13 cellular contexts compared by ENCODE assay signal in genomic region chr12:52233462-52234141, GRCh38. TPM values are rescaled to one million over a fixed set of nuclear protein-coding genes. Genes with fewer than 3 reads are reported as not detected.
DNase-seq lines count a peak whose midpoint lies in the region; ATAC-seq and TF ChIP-seq lines count a peak whose summit lies in the region.
"Had no signal": no experiment of that assay in that cellular context is flagged by ENCODE, and none has a peak within 500 bp of the region (broad histone marks: within the 10 kb centered on the region; RNA-seq: fewer than 3 reads in every experiment).

No MANE protein-coding gene starts in this region.

- TF ChIP-seq CTCF in GM20000 (IDR thresholded peaks at IDR 0.05; ENCODE audit: extremely low read depth, missing control alignments) (no peak), body of pancreas (IDR thresholded peaks at IDR 0.05) (no peak), sigmoid colon (IDR thresholded peaks at IDR 0.05) (no peak)

- H3K4me3 Mint-ChIP-seq in activated naive CD4-positive, alpha-beta T cell treated with anti-CD3 and anti-CD28 coated beads for 36 hours: no peak overlapping the region

- H3K27me3 ChIP-seq in body of pancreas (no peaks in the 10 kb centered on the region), iPS-20b (ENCODE audit: insufficient read depth, low read length) (peaks cover 71% of the 10 kb centered on the region), sigmoid colon (peaks cover 10 to 33% (median 23%) of the 10 kb centered on the region in 3 donors)

- no peaks in the 10 kb centered on the region for H3K4me1 Mint-ChIP-seq in activated naive CD4-positive, alpha-beta T cell treated with anti-CD3 and anti-CD28 coated beads for 36 hours (ENCODE audit: low read depth)

- H3K27ac ChIP-seq in body of pancreas (peak overlapping the region; percentile 67 to 80 (median 71)), iPS-20b (ENCODE audit: low read length) (no peak overlapping the region), sigmoid colon (peak overlapping the region in 1 of 4 donors; percentile 42)
- H3K27ac ChIP-seq: tibial nerve had no signal

- H3K9me3 ChIP-seq in body of pancreas (no peaks in the 10 kb centered on the region), iPS-20b (ENCODE audit: insufficient read depth, low read depth, low read length) (no peaks in the 10 kb centered on the region), sigmoid colon (no peaks in the 10 kb centered on the region)
- H3K9me3 ChIP-seq: tibial nerve had no signal

- peaks cover 37% of the 10 kb centered on the region for H3K27me3 Mint-ChIP-seq in activated naive CD4-positive, alpha-beta T cell treated with anti-CD3 and anti-CD28 coated beads for 36 hours (ENCODE audit: low read depth)

- H3K36me3 Mint-ChIP-seq in activated naive CD4-positive, alpha-beta T cell treated with anti-CD3 and anti-CD28 coated beads for 36 hours (ENCODE audit: low read depth): no peaks in the 10 kb centered on the region

- H3K4me3 ChIP-seq in body of pancreas: no peak overlapping the region
- peak overlapping the region; percentile 71 for H3K4me3 ChIP-seq in iPS-20b (ENCODE audit: low read length)
- no peak overlapping the region for H3K4me3 ChIP-seq in sigmoid colon

- DNase-seq in GM20000 (ENCODE audit: low spot score) (peak; percentile 20), body of pancreas (peak in 1 of 4 donors; percentile 50), sigmoid colon (peak; percentile 63), SKM-1 (lab: John Stamatoyannopoulos, UW; ENCODE audit: unreplicated experiment) (no peak)
- no peak for DNase-seq in activated naive CD4-positive, alpha-beta T cell treated with anti-CD3 and anti-CD28 coated beads for 36 hours
- DNase-seq: NCI-H82 had no signal

- intact Hi-C loops in body of pancreas (cut with DNase I): no loop called here
- intact Hi-C loops in sigmoid colon (cut with DNase I): no loop called here
- intact Hi-C loops in activated naive CD4-positive, alpha-beta T cell treated with anti-CD3 and anti-CD28 coated beads for 36 hours (cut with micrococcal nuclease): no loop called here

- WGBS in body of pancreas, 2 donors: 51 to 69% methylated on average over 23 to 39 of the region's 39 CpGs
- 38 to 68% methylated on average over 39 of the region's 39 CpGs for WGBS in sigmoid colon, 2 donors

- CTCF ChIA-PET in activated naive CD4-positive, alpha-beta T cell treated with anti-CD3 and anti-CD28 coated beads for 36 hours (lab: Charles Lee): no interaction called here

- H3K27ac Mint-ChIP-seq in activated naive CD4-positive, alpha-beta T cell treated with anti-CD3 and anti-CD28 coated beads for 36 hours: no peak overlapping the region

- peak in 1 of 3 donors; percentile 7 for TF ChIP-seq POLR2A in body of pancreas (IDR thresholded peaks at IDR 0.05)
- TF ChIP-seq POLR2A in sigmoid colon (IDR thresholded peaks at IDR 0.05): no peak

- H3K4me1 ChIP-seq in body of pancreas: peaks cover 76% of the 10 kb centered on the region
- H3K4me1 ChIP-seq in iPS-20b (ENCODE audit: insufficient read depth, low read length): peaks cover 16% of the 10 kb centered on the region; the same call in 1 of the 2 replicates
- peaks cover 0 to 30% (median 18%) of the 10 kb centered on the region in 4 donors for H3K4me1 ChIP-seq in sigmoid colon

- TF ChIP-seq EP300 in sigmoid colon (IDR thresholded peaks at IDR 0.05): no peak

- peak overlapping the region; percentile 70; the same call in 1 of the 2 replicates for H3K9ac ChIP-seq in iPS-20b (ENCODE audit: low read depth, low read length)

- H3K36me3 ChIP-seq in body of pancreas (replicated peaks in 1 of 2; ENCODE audit: insufficient read depth in 1 of 2, low read depth in 2 of 2): no peaks in the 10 kb centered on the region
- no peaks in the 10 kb centered on the region for H3K36me3 ChIP-seq in iPS-20b (ENCODE audit: insufficient read depth, low read depth, low read length)
- no peaks in the 10 kb centered on the region for H3K36me3 ChIP-seq in sigmoid colon
- H3K36me3 ChIP-seq: tibial nerve had no signal

- no peaks in the 10 kb centered on the region for H3K9me3 Mint-ChIP-seq in activated naive CD4-positive, alpha-beta T cell treated with anti-CD3 and anti-CD28 coated beads for 36 hours

- no peak for ATAC-seq in body of pancreas
- ATAC-seq in GM21717 (IDR thresholded peaks at IDR 0.05; ENCODE audit: unreplicated experiment): no peak
- no peak for ATAC-seq in HG02840 (IDR thresholded peaks at IDR 0.05; ENCODE audit: low FRiP score, unreplicated experiment)

RNA-seq across cellular contexts. Expression of gene KRT7, which starts 0.6 kb away (rescaled TPM):
- total RNA-seq in body of pancreas: 100 to 1,000 TPM in 1 of 2 donors, 10 to 100 TPM in 1; 69.2 to 196 TPM
- 1 to 10 TPM in 1 of 4 donors, under 1 TPM in 1, not detected in 2; 0.27 to 3.2 TPM for total RNA-seq in sigmoid colon
- 10 to 100 TPM in 1 of 3 donors, 1 to 10 TPM in 2; 1.2 to 12.0 (median 2.4) TPM for polyA plus RNA-seq in sigmoid colon
- total RNA-seq in activated naive CD4-positive, alpha-beta T cell treated with anti-CD3 and anti-CD28 coated beads for 36 hours: 1 to 10 TPM; 1.9 to 3.4 TPM

RNA-seq across cellular contexts. Expression of gene KRT86, which starts 40.8 kb away (rescaled TPM):
- 1 to 10 TPM; 1.8 to 8.6 TPM for total RNA-seq in body of pancreas
- not detected for total RNA-seq in sigmoid colon
- polyA plus RNA-seq in sigmoid colon: under 1 TPM in 2 of 3 donors, not detected in 1; 0.25 to 0.60 TPM
- under 1 TPM in 1 of 2 experiments, not detected in 1; 0.15 TPM for total RNA-seq in activated naive CD4-positive, alpha-beta T cell treated with anti-CD3 and anti-CD28 coated beads for 36 hours
- total RNA-seq: left lobe of liver, tibial nerve had no signal

RNA-seq across cellular contexts. Expression of gene KRT80, which starts 41.8 kb away (rescaled TPM):
- total RNA-seq in body of pancreas (10 to 100 TPM; 10.2 to 11.9 TPM), sigmoid colon (not detected)
- polyA plus RNA-seq in sigmoid colon: under 1 TPM in 2 of 3 donors, not detected in 1; under 0.01 to 0.34 TPM
- not detected for total RNA-seq in activated naive CD4-positive, alpha-beta T cell treated with anti-CD3 and anti-CD28 coated beads for 36 hours
- total RNA-seq: T-helper 1 cell treated with Interleukin-12 subunit alpha and Interleukin-12 subunit beta and Interleukin-4 antibody, amounts not matched to agents 30 ng/mL and 1 ng/mL, for 36 hours; tibial nerve had no signal

RNA-seq across cellular contexts. Expression of gene KRT81, which starts 57.7 kb away (rescaled TPM):
- total RNA-seq in body of pancreas (not detected), sigmoid colon (under 1 TPM in 1 of 4 donors, not detected in 3; 0.14 TPM)
- under 1 TPM in 1 of 3 donors, not detected in 2; 0.17 TPM for polyA plus RNA-seq in sigmoid colon
- not detected for total RNA-seq in activated naive CD4-positive, alpha-beta T cell treated with anti-CD3 and anti-CD28 coated beads for 36 hours
- total RNA-seq: pulmonary artery endothelial cell; T-helper 1 cell treated with Interleukin-12 subunit alpha and Interleukin-12 subunit beta and Interleukin-4 antibody, amounts not matched to agents 30 ng/mL and 1 ng/mL, for 36 hours; tibial nerve had no signal

Comparison
In these comparisons a context has a peak if more than half of its experiments do, and no peak if none do; other contexts are left out.
1. DNase-seq: peak in GM20000 (single experiment) and sigmoid colon (single experiment); none in activated naive CD4-positive, alpha-beta T cell treated with anti-CD3 and anti-CD28 coated beads for 36 hours (single experiment) and SKM-1 (single experiment).
2. RNA of gene KRT7, which starts 0.6 kb away (total RNA-seq): 69.2 to 196 TPM in body of pancreas; 1.9 to 3.4 TPM in activated naive CD4-positive, alpha-beta T cell treated with anti-CD3 and anti-CD28 coated beads for 36 hours and 0.27 to 3.2 TPM in sigmoid colon; every median in the first group is over 10 times any median in the second.
3. RNA of gene KRT80, which starts 41.8 kb away (total RNA-seq): 10.2 to 11.9 TPM in body of pancreas; not detected in sigmoid colon and not detected in activated naive CD4-positive, alpha-beta T cell treated with anti-CD3 and anti-CD28 coated beads for 36 hours; every median in the first group is over 10 times any median in the second.